Comparison of ENCODE assay signal across 1 cellular context in the genomic region with DNA sequence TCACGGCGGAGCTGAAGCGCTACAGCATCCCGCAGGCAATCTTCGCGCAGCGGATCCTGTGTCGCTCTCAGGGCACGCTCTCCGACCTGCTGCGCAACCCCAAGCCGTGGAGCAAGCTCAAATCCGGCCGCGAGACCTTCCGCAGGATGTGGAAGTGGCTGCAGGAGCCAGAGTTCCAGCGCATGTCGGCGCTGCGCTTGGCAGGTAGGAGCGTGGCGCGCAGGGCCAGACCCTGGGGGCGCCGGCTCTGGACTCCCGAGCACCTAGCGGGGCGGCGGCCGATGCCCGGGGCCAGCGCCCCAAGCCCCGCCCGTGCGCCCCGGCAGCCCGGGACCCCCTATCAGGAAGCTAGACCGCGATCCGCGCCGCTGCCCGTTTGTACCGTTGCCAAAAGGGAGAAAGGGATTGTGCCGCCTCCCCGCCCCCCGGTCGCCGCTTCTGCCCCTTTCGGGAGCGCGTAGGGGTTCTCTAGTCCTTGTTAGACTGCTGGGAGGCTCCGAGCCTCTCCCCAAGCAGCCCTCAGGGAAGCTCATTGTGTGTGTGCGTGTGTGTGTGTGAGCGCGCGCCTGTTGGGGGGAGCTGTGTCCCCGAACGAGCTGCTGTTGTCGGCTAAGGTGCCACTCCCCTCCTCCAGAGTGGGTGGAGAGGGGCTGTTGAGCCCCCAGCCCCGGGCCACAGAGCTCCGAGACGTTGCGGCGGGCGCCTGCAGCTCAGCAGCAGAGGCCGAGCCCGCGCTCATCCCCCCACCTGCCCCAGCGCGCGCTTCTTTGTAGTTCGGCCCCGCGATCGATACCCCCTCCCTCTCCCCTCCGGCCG.
TF ChIP-seq lines count a peak whose summit lies in the region.

No MANE protein-coding gene starts in this region.

TF ChIP-seq in endothelial cell of umbilical vein, 7 proteins besides CTCF, POLR2A, EP300 and RAD21:
- TF ChIP-seq EZH2 (IDR thresholded peaks at IDR 0.05; ENCODE audit: borderline replicate concordance, low read depth, low read length, severe bottlenecking) (peak; percentile 97), MYC (IDR thresholded peaks at IDR 0.05; ENCODE audit: low read depth, low read length) (no peak)
